13 cellular contexts compared by ENCODE assay signal in genomic region chr6:90440586-90441338, GRCh38.
"Had no signal": no experiment of that assay in that cellular context is flagged by ENCODE, and none has a peak within 500 bp of the region (broad histone marks: within the 10 kb centered on the region; RNA-seq: fewer than 3 reads in every experiment).

No MANE protein-coding gene starts in this region.

- ATAC-seq: activated CD8-positive, alpha-beta memory T cell treated with anti-CD3 and anti-CD28 coated beads, Interleukin-2, amount 10 ng/mL, durations not matched to agents 7 days and 5 days; heart right ventricle; left lobe of liver; mucosa of descending colon; naive thymus-derived CD8-positive, alpha-beta T cell; WTC11 had no signal

- DNase-seq: activated CD4-positive, alpha-beta T cell treated with anti-CD3 and anti-CD28 coated beads, Interleukin-2, amount 50 U/mL, for 4 hours; activated CD8-positive, alpha-beta memory T cell treated with anti-CD3 and anti-CD28 coated beads, Interleukin-2, amount 10 ng/mL, durations not matched to agents 7 days and 5 days; activated naive CD8-positive, alpha-beta T cell treated with anti-CD3 and anti-CD28 coated beads, Interleukin-2, amount 10 ng/mL, durations not matched to agents 7 days and 5 days; activated T-cell treated with anti-CD3 and anti-CD28 coated beads, Interleukin-2, amount 50 U/mL, for 24 hours; aorta; effector CD4-positive, alpha-beta T cell; heart right ventricle; mucosa of descending colon; naive thymus-derived CD8-positive, alpha-beta T cell; posterior cingulate gyrus; stimulated activated CD4-positive, alpha-beta T cell treated with anti-CD3 and anti-CD28 coated beads, Interleukin-4, amount 100 ng/mL, for 4 hours had no signal
